Comparison of ENCODE assay signal across 22 cellular contexts in the genomic region with DNA sequence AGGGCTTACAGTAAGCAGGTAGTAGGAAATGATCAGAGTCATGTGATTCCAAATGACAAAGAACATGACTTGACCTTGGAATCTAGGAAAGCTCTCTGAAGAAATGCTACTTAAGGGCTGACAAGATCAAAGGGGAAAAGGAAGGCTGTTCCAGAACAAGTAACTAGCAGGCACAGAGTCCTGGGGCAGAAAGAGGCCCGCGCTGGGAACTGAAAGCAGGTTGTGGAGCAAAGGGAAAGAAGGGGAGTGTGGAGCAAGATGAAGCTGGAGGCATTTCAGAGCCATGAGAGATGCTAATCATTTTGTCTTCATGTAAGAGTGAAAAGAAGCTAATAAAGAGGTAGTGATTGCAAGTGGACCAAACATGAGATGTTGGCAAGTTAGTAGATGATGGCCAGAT.
DNase-seq lines count a peak whose midpoint lies in the region; ATAC-seq, FAIRE-seq and TF ChIP-seq lines count a peak whose summit lies in the region.
"Had no signal": no experiment of that assay in that cellular context is flagged by ENCODE, and none has a peak within 500 bp of the region (broad histone marks: within the 10 kb centered on the region; RNA-seq: fewer than 3 reads in every experiment).

No MANE protein-coding gene starts in this region.

- no peaks in the 10 kb centered on the region for H3K79me1 ChIP-seq in H1 (ENCODE audit: low read depth, low read length)

- H3K4me3 ChIP-seq in mammary epithelial cell (replicated peaks in 1 of 3; ENCODE audit: insufficient read depth in 1 of 3, low read depth in 2 of 3, low read length in 3 of 3) = no peak overlapping the region
- H3K4me3 ChIP-seq in H1 (ENCODE audit: extremely low read depth in 1 of 4, insufficient read depth in 2 of 4, low read depth in 3 of 4, low read length in 4 of 4) = no peak overlapping the region
- H3K4me3 ChIP-seq in GM23338 = no peak overlapping the region
- H3K4me3 ChIP-seq: A549; BLaER1 treated with 17β-estradiol and CSF1 and Interleukin-3, amounts not matched to agents 10 nM and 100 nM had no signal

- H3K36me3 ChIP-seq in mammary epithelial cell (ENCODE audit: insufficient read depth, low read length) (no peaks in the 10 kb centered on the region), H1 (ENCODE audit: control insufficient read depth in 2 of 4, insufficient read depth in 4 of 4, low read length in 3 of 4) (no peaks in the 10 kb centered on the region), GM23338 (ENCODE audit: insufficient read depth) (no peaks in the 10 kb centered on the region)
- H3K36me3 ChIP-seq: BLaER1 treated with 17β-estradiol and CSF1 and Interleukin-3, amounts not matched to agents 10 nM and 100 nM had no signal

- H2BK12ac ChIP-seq in H1 (ENCODE audit: low read depth, low read length) = no peak overlapping the region

- no peak for TF ChIP-seq POLR2A in H1 (IDR thresholded peaks at IDR 0.05; ENCODE audit: control extremely low read depth in 1 of 2, low read depth in 2 of 2, low read length in 2 of 2)

- H3K27me3 ChIP-seq in mammary epithelial cell (ENCODE audit: insufficient read depth, low read length) (no peaks in the 10 kb centered on the region), H1 (replicated peaks in 1 of 4; ENCODE audit: control insufficient read depth in 3 of 4, extremely low read depth in 1 of 4, insufficient read depth in 3 of 4, low read length in 3 of 4) (no peaks in the 10 kb centered on the region), GM23338 (ENCODE audit: insufficient read depth) (no peaks in the 10 kb centered on the region)
- H3K27me3 ChIP-seq: BLaER1 treated with 17β-estradiol and CSF1 and Interleukin-3, amounts not matched to agents 10 nM and 100 nM had no signal

- dilution Hi-C loops in mammary epithelial cell (cut with HindIII; ENCODE audit: low sequenced_read_pairs) = no loop called here

- no peak overlapping the region for H2BK5ac ChIP-seq in H1 (ENCODE audit: low read depth, low read length)

- no peak overlapping the region for H3K18ac ChIP-seq in H1 (ENCODE audit: extremely low read depth, low read length)

- no peak for ATAC-seq in GM23338
- ATAC-seq: A549; CD8-positive, alpha-beta T cell had no signal

- H2BK20ac ChIP-seq in H1 (ENCODE audit: low read length) = no peak overlapping the region

- BruUV-seq in mammary epithelial cell (replicated peaks; lab: Mats Ljungman, UMichigan) = no TSS peak
- no TSS peak for BruUV-seq in MCF 10A (replicated peaks; lab: Mats Ljungman, UMichigan)

- H4K5ac ChIP-seq in H1 (ENCODE audit: insufficient read length, low read depth, low read length) = no peak overlapping the region

- H3K9me3 ChIP-seq in mammary epithelial cell (replicated peaks; ENCODE audit: insufficient read depth, low read length) (no peaks in the 10 kb centered on the region), H1 (ENCODE audit: insufficient read depth in 2 of 2, low read depth in 1 of 2, low read length in 1 of 2) (no peaks in the 10 kb centered on the region)
- H3K9me3 ChIP-seq: A549; BLaER1 treated with 17β-estradiol and CSF1 and Interleukin-3, amounts not matched to agents 10 nM and 100 nM; Caco-2 had no signal

- no peaks in the 10 kb centered on the region for H3K23me2 ChIP-seq in H1 (ENCODE audit: low read depth, low read length)

- intact Hi-C loops in mammary epithelial cell (cut with micrococcal nuclease) = no loop called here
- intact Hi-C loops in MCF 10A (cut with micrococcal nuclease) = no loop called here

- no peak overlapping the region for H3K4ac ChIP-seq in H1 (replicated peaks; ENCODE audit: insufficient read length, low read depth, low read length)

- no peak overlapping the region for H3K23ac ChIP-seq in H1 (ENCODE audit: insufficient read length)

- H4K8ac ChIP-seq in H1 (ENCODE audit: extremely low read depth, insufficient read depth, low read length) = no peak overlapping the region

- H3K9ac ChIP-seq in mammary epithelial cell (ENCODE audit: insufficient read depth, low read length) = no peak overlapping the region
- H3K9ac ChIP-seq in H1 (replicated peaks in 1 of 4; ENCODE audit: extremely low read depth in 1 of 4, low read depth in 3 of 4, low read length in 3 of 4) = no peak overlapping the region
- H3K9ac ChIP-seq: BLaER1 treated with 17β-estradiol and CSF1 and Interleukin-3, amounts not matched to agents 10 nM and 100 nM had no signal

- TF ChIP-seq EP300 in H1 (IDR thresholded peaks at IDR 0.05; ENCODE audit: borderline replicate concordance in 1 of 2, low read depth in 2 of 2, low read length in 2 of 2) = no peak

- H4K91ac ChIP-seq in H1 (replicated peaks; ENCODE audit: insufficient read length, low read length) = no peak overlapping the region

- no peak overlapping the region for H2AK5ac ChIP-seq in H1 (ENCODE audit: low read depth, low read length)

- H3K79me2 ChIP-seq in mammary epithelial cell (ENCODE audit: insufficient read depth, low read length) (no peaks in the 10 kb centered on the region), H1 (ENCODE audit: control insufficient read depth in 1 of 2, insufficient read depth in 2 of 2, low read length in 2 of 2) (no peaks in the 10 kb centered on the region), GM23338 (replicated peaks; ENCODE audit: insufficient read depth) (no peaks in the 10 kb centered on the region)

- H3K4me1 Mint-ChIP-seq in MCF 10A (ENCODE audit: insufficient read depth, unreplicated experiment) (peaks cover 6% of the 10 kb centered on the region), nephron progenitor cell (peaks cover 4% of the 10 kb centered on the region), GM23338 (no peaks in the 10 kb centered on the region; the same call in 2 of the 3 replicates)
- H3K4me1 Mint-ChIP-seq: B cell had no signal

- H3K36me3 Mint-ChIP-seq in MCF 10A (ENCODE audit: insufficient read depth, unreplicated experiment) (no peaks in the 10 kb centered on the region), nephron progenitor cell (ENCODE audit: low read depth) (no peaks in the 10 kb centered on the region), GM23338 (ENCODE audit: low read depth) (no peaks in the 10 kb centered on the region)
- H3K36me3 Mint-ChIP-seq: CD8-positive, alpha-beta T cell had no signal

- H3K27ac Mint-ChIP-seq in MCF 10A (ENCODE audit: low read depth, unreplicated experiment) (no peak overlapping the region), nephron progenitor cell (peak overlapping the region; percentile 17), GM23338 (no peak overlapping the region)
- H3K27ac Mint-ChIP-seq: B cell; CD4-positive, alpha-beta T cell; CD8-positive, alpha-beta T cell had no signal

- no peaks in the 10 kb centered on the region for H3K9me3 Mint-ChIP-seq in MCF 10A (ENCODE audit: unreplicated experiment)
- H3K9me3 Mint-ChIP-seq in nephron progenitor cell = no peaks in the 10 kb centered on the region
- no peaks in the 10 kb centered on the region for H3K9me3 Mint-ChIP-seq in GM23338
- H3K9me3 Mint-ChIP-seq: CD4-positive, alpha-beta T cell; CD8-positive, alpha-beta T cell had no signal

- H3K9me2 ChIP-seq in GM23338 (ENCODE audit: insufficient read depth) = peaks cover 13% of the 10 kb centered on the region; the same call in 1 of the 2 replicates

- TF ChIP-seq CTCF in mammary epithelial cell (conservative IDR thresholded peaks at IDR 0.05 in 1 of 2, IDR thresholded peaks at IDR 0.05 in 1 of 2; ENCODE audit: extremely low read depth in 1 of 2, insufficient read depth in 1 of 2, low read depth in 1 of 2, low read length in 2 of 2) (no peak), MCF 10A (IDR thresholded peaks at IDR 0.05; ENCODE audit: unreplicated experiment) (no peak), H1 (IDR thresholded peaks at IDR 0.05; ENCODE audit: control extremely low read depth in 1 of 3, insufficient read depth in 1 of 3, low read depth in 1 of 3, low read length in 3 of 3) (no peak), nephron progenitor cell (IDR thresholded peaks at IDR 0.05) (no peak), GM23338 (conservative IDR thresholded peaks at IDR 0.05; ENCODE audit: low read depth in 2 of 2) (no peak)

- peak overlapping the region; percentile 34 for H2AFZ ChIP-seq in mammary epithelial cell (ENCODE audit: low read depth, low read length)
- 0 out of 2 replicates have a peak overlapping the region, but pooled peaks have one; percentile 29 for H2AFZ ChIP-seq in H1 (ENCODE audit: low read length)
- H2AFZ ChIP-seq in GM23338 = no peak overlapping the region

- H3K14ac ChIP-seq in H1 (ENCODE audit: insufficient read length) = no peak overlapping the region

- POLR2A ChIA-PET in MCF 10A (lab: Yijun Ruan, JAX) (no interaction called here), H1 (lab: Charles Lee; ENCODE audit: partially characterized antibody) (no interaction called here)

- H2BK120ac ChIP-seq in H1 (replicated peaks; ENCODE audit: low read depth, low read length) = no peak overlapping the region

- no peak overlapping the region for H2BK15ac ChIP-seq in H1 (ENCODE audit: low read length)

- 14% methylated on average over 2 of the region's 2 CpGs for WGBS in mammary epithelial cell (ENCODE audit: low coverage, missing lambda C conversion rate)
- 98% methylated on average over 2 of the region's 2 CpGs; no CpG with 5 or more reads in 1 of the 2 experiments for WGBS in H1 (ENCODE audit: extremely low coverage in 1 of 2, insufficient coverage in 1 of 2, insufficient read length in 1 of 2, insufficient replicate concordance in 2 of 2, low coverage in 1 of 2, low lambda C conversion rate in 2 of 2, missing lambda C conversion rate in 1 of 2), 2 experiments

- H3K27me3 Mint-ChIP-seq in MCF 10A (ENCODE audit: insufficient read depth, unreplicated experiment) = no peaks in the 10 kb centered on the region
- no peaks in the 10 kb centered on the region for H3K27me3 Mint-ChIP-seq in nephron progenitor cell (ENCODE audit: low read depth, poor library complexity)
- peaks cover 2% of the 10 kb centered on the region for H3K27me3 Mint-ChIP-seq in GM23338 (ENCODE audit: insufficient read depth, low read depth, poor library complexity)
- H3K27me3 Mint-ChIP-seq: CD4-positive, alpha-beta T cell had no signal

- H3K4me1 ChIP-seq in mammary epithelial cell (ENCODE audit: insufficient read depth, low read length) (no peaks in the 10 kb centered on the region), H1 (replicated peaks in 1 of 4; ENCODE audit: control insufficient read depth in 3 of 4, insufficient read depth in 4 of 4, low read length in 3 of 4) (no peaks in the 10 kb centered on the region), GM23338 (ENCODE audit: insufficient read depth) (no peaks in the 10 kb centered on the region)
- H3K4me1 ChIP-seq: A549, Caco-2 had no signal

- no peak for TF ChIP-seq RAD21 in H1 (IDR thresholded peaks at IDR 0.05 in 1 of 2, conservative IDR thresholded peaks at IDR 0.05 in 1 of 2; ENCODE audit: low read depth in 2 of 2, low read length in 2 of 2)

- H3K4me3 Mint-ChIP-seq in MCF 10A (ENCODE audit: unreplicated experiment) = no peak overlapping the region
- no peak overlapping the region for H3K4me3 Mint-ChIP-seq in nephron progenitor cell
- no peak overlapping the region for H3K4me3 Mint-ChIP-seq in GM23338
- H3K4me3 Mint-ChIP-seq: B cell; CD4-positive, alpha-beta T cell; CD8-positive, alpha-beta T cell had no signal

- no peak overlapping the region for H3K56ac ChIP-seq in H1 (replicated peaks; ENCODE audit: insufficient read length, low read depth, low read length)

- H4K20me1 ChIP-seq in mammary epithelial cell (ENCODE audit: insufficient read depth, low read length) (no peaks in the 10 kb centered on the region), H1 (replicated peaks in 1 of 2; ENCODE audit: control insufficient read depth in 1 of 2, insufficient read depth in 2 of 2, low read length in 2 of 2) (no peaks in the 10 kb centered on the region), GM23338 (replicated peaks; ENCODE audit: insufficient read depth) (no peaks in the 10 kb centered on the region)
- H4K20me1 ChIP-seq: BLaER1 treated with 17β-estradiol and CSF1 and Interleukin-3, amounts not matched to agents 10 nM and 100 nM had no signal

- FAIRE-seq in H1 (lab: Jason Lieb, UNC) = no peak
- FAIRE-seq: A549, D721Med, G401.6, GM12891, GM19239 had no signal

- H3K27ac ChIP-seq in mammary epithelial cell (ENCODE audit: insufficient read depth, low read depth, low read length) (no peak overlapping the region), H1 (ENCODE audit: low read depth, low read length) (no peak overlapping the region), GM23338 (ENCODE audit: low read depth) (no peak overlapping the region)
- H3K27ac ChIP-seq: 22Rv1; A549; BLaER1 treated with 17β-estradiol and CSF1 and Interleukin-3, amounts not matched to agents 10 nM and 100 nM; C4-2B had no signal

- in situ Hi-C loops in mammary epithelial cell (cut with MboI; ENCODE audit: low sequenced_read_pairs in 2 of 2) = no loop called here

- DNase-seq in mammary epithelial cell (no peak), MCF 10A (ENCODE audit: unreplicated experiment) (no peak), H1 (ENCODE audit: low read depth in 1 of 2, low spot score in 2 of 2) (no peak), nephron progenitor cell (no peak), GM23338 (ENCODE audit: low spot score) (no peak), hepatic stellate cell (ENCODE audit: low spot score) (no peak)
- DNase-seq: AML-193; Caco-2; Calu3; CD4-positive, alpha-beta T cell; CD8-positive, alpha-beta T cell; DMS79 treated with DMSO at 0.1 percent for 48 hours; GF-D8 had no signal

- H3K4me2 ChIP-seq in mammary epithelial cell (ENCODE audit: insufficient read depth, low read depth, low read length) (no peak overlapping the region), H1 (ENCODE audit: insufficient read depth in 1 of 2, low read depth in 2 of 2, low read length in 2 of 2) (no peak overlapping the region), GM23338 (no peak overlapping the region)
- H3K4me2 ChIP-seq: A549; BLaER1 treated with 17β-estradiol and CSF1 and Interleukin-3, amounts not matched to agents 10 nM and 100 nM had no signal

- no peaks in the 10 kb centered on the region for H3F3A ChIP-seq in GM23338 (replicated peaks; ENCODE audit: low read depth)

- CTCF ChIA-PET in mammary epithelial cell (lab: Charles Lee; ENCODE audit: low non-redundant PET) = no interaction called here
- CTCF ChIA-PET in MCF 10A (lab: Yijun Ruan, JAX) = no interaction called here
- CTCF ChIA-PET in H1 (lab: Charles Lee; ENCODE audit: partially characterized antibody) = interaction anchor here (0.6 to 1.5 kb wide), 3 partner anchors 10 to 771 kb away, joined by 3 read pairs; no protein-coding TSS in a partner anchor
